ENCODE assay signal across 14 cellular contexts in genomic region chr22:41820447-41820846, GRCh38.
"Had no signal": no experiment of that assay in that cellular context is flagged by ENCODE, and none has a peak within 500 bp of the region (broad histone marks: within the 10 kb centered on the region; RNA-seq: fewer than 3 reads in every experiment).

No MANE protein-coding gene starts in this region.

- DNase-seq: activated CD4-positive, alpha-beta T cell treated with anti-CD3 and anti-CD28 coated beads for 4 hours; activated gamma-delta T cell; anterior cingulate cortex; dermis blood vessel endothelial cell; effector memory CD8-positive, alpha-beta T cell; heart left ventricle; mesendoderm; stimulated activated CD4-positive, alpha-beta T cell treated with anti-CD3 and anti-CD28 coated beads, Interleukin-2, amount 100 ng/mL, for 24 hours; T-cell; thyroid gland had no signal

- H3K27ac ChIP-seq: epithelial cell of prostate, heart left ventricle, SK-N-MC, thyroid gland, VCaP had no signal

- H3K4me3 Mint-ChIP-seq: effector memory CD8-positive, alpha-beta T cell; T-cell had no signal

- H3K9me3 ChIP-seq: heart left ventricle, thyroid gland had no signal

- H3K9me3 Mint-ChIP-seq: activated naive CD4-positive, alpha-beta T cell treated with anti-CD3 and anti-CD28 coated beads, Interleukin-2, amount 50 U/mL, for 72 hours; effector memory CD8-positive, alpha-beta T cell; T-cell had no signal

- H3K4me3 ChIP-seq: heart left ventricle, SK-N-MC, thyroid gland had no signal

- H3K36me3 ChIP-seq: thyroid gland had no signal

- H3K27me3 ChIP-seq: heart left ventricle, thyroid gland had no signal

- ATAC-seq: activated naive CD4-positive, alpha-beta T cell treated with anti-CD3 and anti-CD28 coated beads, Interleukin-2, amount 50 U/mL, for 72 hours; effector memory CD8-positive, alpha-beta T cell; heart left ventricle; T-cell had no signal

- H3K4me1 ChIP-seq: thyroid gland had no signal

- H3K27me3 Mint-ChIP-seq: effector memory CD8-positive, alpha-beta T cell; T-cell had no signal

- H3K27ac Mint-ChIP-seq: effector memory CD8-positive, alpha-beta T cell had no signal
